ENCODE assay signal across 11 cellular contexts in genomic region chr2:43083710-43084698, GRCh38.
DNase-seq lines count a peak whose midpoint lies in the region; ATAC-seq and TF ChIP-seq lines count a peak whose summit lies in the region.
"Had no signal": no experiment of that assay in that cellular context is flagged by ENCODE, and none has a peak within 500 bp of the region (broad histone marks: within the 10 kb centered on the region; RNA-seq: fewer than 3 reads in every experiment).

No MANE protein-coding gene starts in this region.

- DNase-seq in KBM-7 (peak; percentile 35), cardiac fibroblast (ENCODE audit: low read depth in 2 of 2) (peak; percentile 71 to 85), left kidney (ENCODE audit: low read depth, low spot score) (peak; percentile 98), NAMALWA (ENCODE audit: low spot score) (no peak)
- DNase-seq in activated T-helper 2 cell treated with anti-CD3 and anti-CD28 coated beads, Interferon-gamma antibody, Interleukin-2, Interleukin-4, amounts not matched to agents 10 μg/mL and 5 μg/mL and 100 μg/mL, durations not matched to agents 14 hours and 24 hours and 36 hours (ENCODE audit: low spot score): no peak
- DNase-seq in effector CD4-positive, alpha-beta T cell: no peak
- DNase-seq: activated CD4-positive, alpha-beta T cell treated with anti-CD3 and anti-CD28 coated beads for 48 hours; pancreas had no signal

- H3K4me3 ChIP-seq in cardiac fibroblast (replicated peaks in 1 of 2; ENCODE audit: low read depth in 2 of 2, low read length in 2 of 2): no peak overlapping the region
- H3K4me3 ChIP-seq: pancreas had no signal

- TF ChIP-seq CTCF in cardiac fibroblast (IDR thresholded peaks at IDR 0.05; ENCODE audit: low read depth, low read length): no peak

- peaks cover 2% of the 10 kb centered on the region for H3K4me1 Mint-ChIP-seq in activated T-helper 2 cell treated with anti-CD3 and anti-CD28 coated beads, Interferon-gamma antibody, Interleukin-2, Interleukin-4, amounts not matched to agents 10 μg/mL and 5 μg/mL and 100 μg/mL, durations not matched to agents 14 hours and 24 hours and 36 hours (ENCODE audit: low read depth)

- intact Hi-C loops in activated T-helper 2 cell treated with anti-CD3 and anti-CD28 coated beads, Interferon-gamma antibody, Interleukin-2, Interleukin-4, amounts not matched to agents 10 μg/mL and 5 μg/mL and 100 μg/mL, durations not matched to agents 14 hours and 24 hours and 36 hours (cut with micrococcal nuclease): no loop called here

- no peak for ATAC-seq in HG03520 (IDR thresholded peaks at IDR 0.05; ENCODE audit: unreplicated experiment)
- ATAC-seq: HCT116 had no signal

- H3K9me3 Mint-ChIP-seq in activated T-helper 2 cell treated with anti-CD3 and anti-CD28 coated beads, Interferon-gamma antibody, Interleukin-2, Interleukin-4, amounts not matched to agents 10 μg/mL and 5 μg/mL and 100 μg/mL, durations not matched to agents 14 hours and 24 hours and 36 hours: no peaks in the 10 kb centered on the region

- no peak overlapping the region for H3K4me3 Mint-ChIP-seq in activated T-helper 2 cell treated with anti-CD3 and anti-CD28 coated beads, Interferon-gamma antibody, Interleukin-2, Interleukin-4, amounts not matched to agents 10 μg/mL and 5 μg/mL and 100 μg/mL, durations not matched to agents 14 hours and 24 hours and 36 hours (ENCODE audit: low read depth)

- in situ Hi-C loops in KBM-7 (cut with MboI; ENCODE audit: low pct_unique_long_range_greater_than_20kb, low sequenced_read_pairs): no loop called here

- H3K36me3 Mint-ChIP-seq in activated T-helper 2 cell treated with anti-CD3 and anti-CD28 coated beads, Interferon-gamma antibody, Interleukin-2, Interleukin-4, amounts not matched to agents 10 μg/mL and 5 μg/mL and 100 μg/mL, durations not matched to agents 14 hours and 24 hours and 36 hours (ENCODE audit: low read depth): no peaks in the 10 kb centered on the region

- H3K27me3 Mint-ChIP-seq in activated T-helper 2 cell treated with anti-CD3 and anti-CD28 coated beads, Interferon-gamma antibody, Interleukin-2, Interleukin-4, amounts not matched to agents 10 μg/mL and 5 μg/mL and 100 μg/mL, durations not matched to agents 14 hours and 24 hours and 36 hours (ENCODE audit: low read depth): no peaks in the 10 kb centered on the region

- no peak overlapping the region for H3K27ac Mint-ChIP-seq in activated T-helper 2 cell treated with anti-CD3 and anti-CD28 coated beads, Interferon-gamma antibody, Interleukin-2, Interleukin-4, amounts not matched to agents 10 μg/mL and 5 μg/mL and 100 μg/mL, durations not matched to agents 14 hours and 24 hours and 36 hours

- H3K27ac ChIP-seq in temporal lobe (ENCODE audit: low read depth, low read length): peak overlapping the region; percentile 22

Comparison
In these comparisons a context has a peak if more than half of its experiments do, and no peak if none do; other contexts are left out.
1. DNase-seq: peak in KBM-7 (single experiment), cardiac fibroblast (2 of 2) and left kidney (single experiment); none in activated T-helper 2 cell treated with anti-CD3 and anti-CD28 coated beads, Interferon-gamma antibody, Interleukin-2, Interleukin-4, amounts not matched to agents 10 μg/mL and 5 μg/mL and 100 μg/mL, durations not matched to agents 14 hours and 24 hours and 36 hours (single experiment), effector CD4-positive, alpha-beta T cell (single experiment) and NAMALWA (single experiment).